In the genomic region with DNA sequence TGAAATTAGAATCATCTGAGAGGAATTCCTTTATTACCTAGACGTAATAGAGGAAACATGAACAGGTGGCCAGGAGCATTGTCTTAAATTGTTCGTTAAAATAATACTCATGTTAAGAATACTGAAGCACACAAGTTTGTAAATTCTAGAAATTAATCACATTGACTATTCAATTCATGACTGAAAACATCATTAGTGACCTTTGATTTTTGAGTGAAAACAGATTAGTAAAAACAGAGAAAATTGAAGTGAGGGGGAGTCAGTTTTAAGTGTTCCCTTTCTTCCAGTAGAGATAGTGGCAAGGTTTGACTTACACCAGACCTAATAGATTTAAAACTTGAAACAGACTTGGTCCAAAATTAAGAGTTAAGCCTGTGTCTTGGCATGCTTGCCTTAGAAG, we compare ENCODE assay signal across 8 cellular contexts. TPM values are rescaled to one million over a fixed set of nuclear protein-coding genes. Genes with fewer than 3 reads are reported as not detected.
DNase-seq lines count a peak whose midpoint lies in the region; ATAC-seq and TF ChIP-seq lines count a peak whose summit lies in the region.

No MANE protein-coding gene starts in this region.

- no peak overlapping the region for H2AK9ac ChIP-seq in IMR-90 (replicated peaks; ENCODE audit: low read depth, low read length, poor library complexity)

- peak overlapping the region; percentile 67; the same call in 1 of the 2 replicates for H3K23ac ChIP-seq in IMR-90 (ENCODE audit: low read depth, low read length)

- H3K4me1 ChIP-seq in A673 (ENCODE audit: insufficient read depth, low read length, poor library complexity, severe bottlenecking) (peaks cover 22% of the 10 kb centered on the region), IMR-90 (ENCODE audit: control insufficient read depth, insufficient read depth, low read length) (peaks cover 7% of the 10 kb centered on the region), muscle layer of duodenum (ENCODE audit: control insufficient read depth in 1 of 2, insufficient read depth in 2 of 2, low read length in 2 of 2) (peaks cover 22 to 56% of the 10 kb centered on the region in 2 donors)

- H3K9me3 ChIP-seq in A673 (ENCODE audit: low read depth, low read length, poor library complexity, severe bottlenecking) (no peaks in the 10 kb centered on the region), IMR-90 (ENCODE audit: control insufficient read depth, insufficient read depth, low read length) (no peaks in the 10 kb centered on the region), muscle layer of duodenum (ENCODE audit: control insufficient read depth in 1 of 2, low read length in 2 of 2) (no peaks in the 10 kb centered on the region)

- TF ChIP-seq CTCF in A673 (conservative IDR thresholded peaks at IDR 0.05; ENCODE audit: low read depth, low read length), result no peak
- no peak for TF ChIP-seq CTCF in IMR-90 (conservative IDR thresholded peaks at IDR 0.05; ENCODE audit: low read depth, low read length)
- TF ChIP-seq CTCF in cardiac fibroblast (IDR thresholded peaks at IDR 0.05; ENCODE audit: low read depth, low read length), result no peak
- TF ChIP-seq CTCF in GM20000 (IDR thresholded peaks at IDR 0.05; ENCODE audit: extremely low read depth, missing control alignments), result no peak

- dilution Hi-C loops in IMR-90 (cut with HindIII; ENCODE audit: low sequenced_read_pairs, unreplicated experiment), result no loop called here

- H3K36me3 ChIP-seq in A673 (ENCODE audit: insufficient read depth, low read length, poor library complexity, severe bottlenecking) (peaks cover 11% of the 10 kb centered on the region), IMR-90 (ENCODE audit: control insufficient read depth, insufficient read depth, low read length) (no peaks in the 10 kb centered on the region), muscle layer of duodenum (ENCODE audit: control insufficient read depth in 1 of 2, insufficient read depth in 2 of 2, low read length in 2 of 2) (peaks cover 0 to 18% of the 10 kb centered on the region in 2 donors)

- peaks cover 12% of the 10 kb centered on the region for H4K20me1 ChIP-seq in IMR-90 (ENCODE audit: insufficient read depth, low read length)

- intact Hi-C loops in A673 (cut with micrococcal nuclease; ENCODE audit: unreplicated experiment), result loop anchor here (5.0 kb wide), 1 partner anchor 37 kb away; no protein-coding TSS in a partner anchor
- intact Hi-C loops in IMR-90 (cut with micrococcal nuclease), result loop anchor here (2.0 kb wide), 1 partner anchor 14 kb away; no protein-coding TSS in a partner anchor

- H3K56ac ChIP-seq in IMR-90 (ENCODE audit: extremely low read depth, insufficient read depth, low read length), result no peak overlapping the region

- H3K79me1 ChIP-seq in IMR-90 (ENCODE audit: low read depth in 1 of 2, low read length in 2 of 2), result peaks cover 7 to 26% of the 10 kb centered on the region in 2 experiments; a peak in 3 of 4 replicates

- H3K18ac ChIP-seq in IMR-90 (ENCODE audit: low read depth, low read length), result no peak overlapping the region

- H2BK5ac ChIP-seq in IMR-90 (ENCODE audit: low read depth, low read length, poor library complexity, severe bottlenecking), result peak overlapping the region; percentile 80

- ATAC-seq in IMR-90 (ENCODE audit: low read depth), result no peak
- ATAC-seq in HG03108 (IDR thresholded peaks at IDR 0.05; ENCODE audit: unreplicated experiment), result no peak

- H3K4me3 ChIP-seq in A673 (ENCODE audit: low read depth, low read length, poor library complexity, severe bottlenecking) (peak overlapping the region; percentile 67), IMR-90 (ENCODE audit: insufficient read depth, low read depth, low read length) (peak overlapping the region; percentile 74), cardiac fibroblast (replicated peaks in 1 of 2; ENCODE audit: low read depth in 2 of 2, low read length in 2 of 2) (peak overlapping the region; percentile 85 to 88), muscle layer of duodenum (ENCODE audit: low read depth in 1 of 2, low read length in 2 of 2) (peak overlapping the region; percentile 89 to 90)

- no peak overlapping the region for H2AK5ac ChIP-seq in IMR-90 (ENCODE audit: low read depth, low read length)

- BruUV-seq in A673 (replicated peaks; lab: Mats Ljungman, UMichigan) (TSS peak; percentile 44), IMR-90 (replicated peaks; lab: Mats Ljungman, UMichigan) (no TSS peak)

- H2BK15ac ChIP-seq in IMR-90 (ENCODE audit: low read depth, low read length), result no peak overlapping the region

- H4K91ac ChIP-seq in IMR-90 (ENCODE audit: insufficient read depth, low read depth, low read length), result no peak overlapping the region

- no CpG with 5 or more reads among the region's 2 CpGs for WGBS in IMR-90 (ENCODE audit: extremely low coverage in 2 of 2, insufficient read length in 1 of 2), 2 experiments

- H3K27ac ChIP-seq in A673 (ENCODE audit: low read depth, low read length, poor library complexity, severe bottlenecking) (peak overlapping the region; percentile 100), IMR-90 (ENCODE audit: insufficient read depth, low read length) (no peak overlapping the region), muscle layer of duodenum (ENCODE audit: low read length) (peak overlapping the region; percentile 95)

- peaks cover 4% of the 10 kb centered on the region; the same call in 1 of the 2 replicates for H3K9me1 ChIP-seq in IMR-90 (ENCODE audit: insufficient read depth, low read length)

- peak overlapping the region; percentile 30; the same call in 1 of the 2 replicates for H3K9ac ChIP-seq in IMR-90 (ENCODE audit: low read depth, low read length)

- DNase-seq in A673 (ENCODE audit: low spot score) (no peak), IMR-90 (no peak), cardiac fibroblast (ENCODE audit: low read depth in 2 of 2) (no peak), NOMO-1 treated with DMSO at 0.1 percent for 48 hours (lab: John Stamatoyannopoulos, UW; ENCODE audit: unreplicated experiment) (no peak), NCI-H2107 treated with DMSO at 0.1 percent for 48 hours (lab: John Stamatoyannopoulos, UW; ENCODE audit: unreplicated experiment) (no peak), GM20000 (ENCODE audit: low spot score) (no peak)

- no peak for TF ChIP-seq POLR2A in IMR-90 (IDR thresholded peaks at IDR 0.05; ENCODE audit: low read depth, low read length)

- CTCF ChIA-PET in A673 (lab: Charles Lee) (no interaction called here), IMR-90 (lab: Yijun Ruan, JAX) (interaction anchor here (1.3 kb wide), 1 partner anchor 12 kb away, joined by 4 read pairs; no protein-coding TSS in a partner anchor)

- no peak overlapping the region for H2BK20ac ChIP-seq in IMR-90 (ENCODE audit: low read depth, low read length)

- in situ Hi-C loops in IMR-90 (cut with MboI; ENCODE audit: low sequenced_read_pairs), result loop anchor here (25.0 kb wide), 1 partner anchor 982 kb away; no protein-coding TSS in a partner anchor

- H3K4ac ChIP-seq in IMR-90 (ENCODE audit: low read depth, low read length), result no peak overlapping the region

- H4K5ac ChIP-seq in IMR-90 (ENCODE audit: low read depth, low read length), result no peak overlapping the region

- H3K4me2 ChIP-seq in IMR-90 (ENCODE audit: low read depth, low read length), result peak overlapping the region; percentile 74

- no peak overlapping the region; the same call in 1 of the 2 replicates for H3K14ac ChIP-seq in IMR-90 (replicated peaks; ENCODE audit: low read depth, low read length)

- H3K27me3 ChIP-seq in A673 (replicated peaks; ENCODE audit: insufficient read depth, low read depth, low read length, poor library complexity) (no peaks in the 10 kb centered on the region), IMR-90 (ENCODE audit: control insufficient read depth, insufficient read depth, low read length) (no peaks in the 10 kb centered on the region), muscle layer of duodenum (ENCODE audit: low read depth, low read length) (no peaks in the 10 kb centered on the region)

- no peak overlapping the region for H2AFZ ChIP-seq in IMR-90 (replicated peaks; ENCODE audit: low read length, poor library complexity)

- no peak for TF ChIP-seq RAD21 in IMR-90 (IDR thresholded peaks at IDR 0.05; ENCODE audit: low read length)

- H4K8ac ChIP-seq in IMR-90 (ENCODE audit: low read depth in 2 of 2, low read length in 2 of 2), result no peak overlapping the region

- POLR2A ChIA-PET in A673 (lab: Charles Lee; ENCODE audit: low non-redundant PET) (no interaction called here), IMR-90 (lab: Charles Lee; ENCODE audit: unreplicated experiment) (no interaction called here)

- no peak overlapping the region for H2BK120ac ChIP-seq in IMR-90 (ENCODE audit: low read depth, low read length)

TF ChIP-seq in IMR-90, 13 proteins besides CTCF, POLR2A, EP300 and RAD21:
- no peak for TF ChIP-seq MXI1 (IDR thresholded peaks at IDR 0.05; ENCODE audit: borderline replicate concordance, low read depth, low read length)
- no peak for TF ChIP-seq CEBPB (IDR thresholded peaks at IDR 0.05; ENCODE audit: low read depth, low read length)
TF ChIP-seq in IMR-90: peak in this region for 0.

RNA-seq across cellular contexts. Expression of gene ZFP91, which starts 1.4 kb away (rescaled TPM):
- total RNA-seq in A673 (2021) (73.2 and 74.3 TPM in 2 replicates), IMR-90 (2012; rRNA removed) (25.3 and 43.0 TPM in 2 replicates)
- polyA plus RNA-seq in IMR-90 (2012; rRNA removed), result 18.1 and 20.7 TPM in 2 replicates
- polyA plus RNA-seq in IMR-90 (2012; cell fraction: cytosol; rRNA removed), result 3.4 and 5.3 TPM in 2 replicates
- polyA plus RNA-seq in IMR-90 (2012; cell fraction: nucleus; rRNA removed; ENCODE audit: low replicate concordance), result 2.9 and 18.9 TPM in 2 replicates

RNA-seq across cellular contexts. Expression of gene LPXN, which starts 4.7 kb away (rescaled TPM):
- total RNA-seq in A673 (2021) (3.3 and 3.8 TPM in 2 replicates), IMR-90 (2012; rRNA removed) (11.9 and 13.4 TPM in 2 replicates)
- 15.2 and 15.7 TPM in 2 replicates for polyA plus RNA-seq in IMR-90 (2012; rRNA removed)
- polyA plus RNA-seq in IMR-90 (2012; cell fraction: cytosol; rRNA removed), result 6.9 and 10.3 TPM in 2 replicates
- 8.6 and 12.5 TPM in 2 replicates for polyA plus RNA-seq in IMR-90 (2012; cell fraction: nucleus; rRNA removed; ENCODE audit: low replicate concordance)

RNA-seq across cellular contexts. Expression of gene CNTF, which starts 42.2 kb away (rescaled TPM):
- total RNA-seq in A673 (2021) (5.1 and 5.5 TPM in 2 replicates), IMR-90 (2012; rRNA removed) (2.3 and 3.3 TPM in 2 replicates)
- 1.1 and 1.2 TPM in 2 replicates for polyA plus RNA-seq in IMR-90 (2012; rRNA removed)
- 0.08 and 0.39 TPM in 2 replicates for polyA plus RNA-seq in IMR-90 (2012; cell fraction: cytosol; rRNA removed)
- polyA plus RNA-seq in IMR-90 (2012; cell fraction: nucleus; rRNA removed; ENCODE audit: low replicate concordance), result 0.91 and 5.2 TPM in 2 replicates
